In genomic region chr11:105034494-105035261, GRCh38 we compare ENCODE assay signal across 9 cellular contexts. TPM values are rescaled to one million over a fixed set of nuclear protein-coding genes. Genes with fewer than 3 reads are reported as not detected.
DNase-seq lines count a peak whose midpoint lies in the region; ATAC-seq and TF ChIP-seq lines count a peak whose summit lies in the region.
"Not testable (repeated sequence)": the region's sequence is repeated elsewhere in the genome, so short reads cannot be mapped to it uniquely, and the experiment has no call there.
"Had no signal": no experiment of that assay in that cellular context is flagged by ENCODE, and none has a peak within 500 bp of the region (broad histone marks: within the 10 kb centered on the region; RNA-seq: fewer than 3 reads in every experiment).

CASP1 (minus strand) TSS chr11:105035144; CDS start chr11:105035113, 31 bp downstream.

- CTCF ChIA-PET in T-cell (lab: Charles Lee), result interaction anchor here in 1 of 2 donors (0.6 to 1.0 kb wide), 4 partner anchors 9 to 96 kb away, joined by 3 to 5 read pairs (median 4); no protein-coding TSS in a partner anchor

- H3K9me3 Mint-ChIP-seq in GM23338, T-cell: not testable (repeated sequence)

- ATAC-seq in GM18498 (IDR thresholded peaks at IDR 0.05; ENCODE audit: unreplicated experiment), result peak; percentile 95
- not testable (repeated sequence) for ATAC-seq in GM23338
- ATAC-seq in HG03571 (IDR thresholded peaks at IDR 0.05; ENCODE audit: unreplicated experiment), result peak; percentile 98
- ATAC-seq in T-cell (replicated peaks in 1 of 4), result peak; percentile 80 to 88 (median 86)
- peak; percentile 79 to 92 for ATAC-seq in upper lobe of left lung (ENCODE audit: low FRiP score in 2 of 2)

- H3K4me3 ChIP-seq in GM23338, result not testable (repeated sequence)
- peak within 1 kb of the TSS; percentile 56 for H3K4me3 ChIP-seq in osteoblast (ENCODE audit: insufficient read depth, low read length)
- peak within 1 kb of the TSS; percentile 18 to 58 (median 46) for H3K4me3 ChIP-seq in upper lobe of left lung

- H2AFZ ChIP-seq in GM23338, result peak within 1 kb of the TSS; percentile 47; the same call in 1 of the 2 replicates
- peak within 1 kb of the TSS; percentile 86 for H2AFZ ChIP-seq in osteoblast (ENCODE audit: low read length)

- H3K27me3 ChIP-seq in GM23338 (ENCODE audit: insufficient read depth); osteoblast (ENCODE audit: insufficient read depth, low read length); upper lobe of left lung: not testable (repeated sequence)

- POLR2A ChIA-PET in T-cell (lab: Charles Lee), result interaction anchor here in 1 of 2 donors (0.6 to 0.7 kb wide), 4 partner anchors 9 to 1621 kb away, joined by 3 to 6 read pairs (median 4); no protein-coding TSS in a partner anchor

- 0 to 2% methylated on average over 3 of the region's 3 CpGs for WGBS in upper lobe of left lung, 2 donors

- not testable (repeated sequence) for H3K4me1 Mint-ChIP-seq in GM23338
- peaks cover 53 to 66% (median 61%) of the 10 kb centered on the region in 3 donors for H3K4me1 Mint-ChIP-seq in T-cell

- not testable (repeated sequence) for H3K36me3 Mint-ChIP-seq in GM23338 (ENCODE audit: low read depth)
- peaks cover 58% of the 10 kb centered on the region for H3K36me3 Mint-ChIP-seq in T-cell

- DNase-seq in GM23338 (ENCODE audit: low spot score); glomerular endothelial cell (ENCODE audit: extremely low read depth, low read depth, low spot score); osteoblast (ENCODE audit: insufficient read length, low spot score, missing footprints): not testable (repeated sequence)
- DNase-seq in T-cell (peak in 17 of 34 experiments; percentile 3 to 38 (median 17)), astrocyte of the hippocampus (ENCODE audit: low read depth, low spot score) (peak; percentile 79), upper lobe of left lung (peak in 1 of 2 donors; percentile 73)

- not testable (repeated sequence) for TF ChIP-seq CTCF in GM23338 (conservative IDR thresholded peaks at IDR 0.05; ENCODE audit: low read depth in 2 of 2); osteoblast (IDR thresholded peaks at IDR 0.05; ENCODE audit: extremely low read depth, low read depth, low read length); upper lobe of left lung (IDR thresholded peaks at IDR 0.05)

- H3K27me3 Mint-ChIP-seq in GM23338 (ENCODE audit: insufficient read depth, low read depth, poor library complexity); T-cell: not testable (repeated sequence)

- not testable (repeated sequence) for H3K27ac Mint-ChIP-seq in GM23338
- H3K27ac Mint-ChIP-seq in T-cell, result peak within 1 kb of the TSS; percentile 99 to 100

- not testable (repeated sequence) for H3F3A ChIP-seq in GM23338 (replicated peaks; ENCODE audit: low read depth)

- not testable (repeated sequence) for H3K4me1 ChIP-seq in GM23338 (ENCODE audit: insufficient read depth); osteoblast (ENCODE audit: insufficient read depth, low read length)
- peaks cover 18 to 33% (median 28%) of the 10 kb centered on the region in 4 donors for H3K4me1 ChIP-seq in upper lobe of left lung

- not testable (repeated sequence) for H3K79me2 ChIP-seq in GM23338 (replicated peaks; ENCODE audit: insufficient read depth); osteoblast (ENCODE audit: insufficient read depth, low read length)

- H3K9me2 ChIP-seq in GM23338 (ENCODE audit: insufficient read depth), result peaks cover 16% of the 10 kb centered on the region

- TF ChIP-seq POLR2A in upper lobe of left lung (IDR thresholded peaks at IDR 0.05), result peak in 1 of 4 donors; percentile 68

- not testable (repeated sequence) for H3K9me3 ChIP-seq in osteoblast (ENCODE audit: low read depth, low read length); upper lobe of left lung

- H3K4me2 ChIP-seq in GM23338, result not testable (repeated sequence)
- peak within 1 kb of the TSS; percentile 73 for H3K4me2 ChIP-seq in osteoblast (ENCODE audit: insufficient read depth, low read length)

- not testable (repeated sequence) for H3K27ac ChIP-seq in GM23338 (ENCODE audit: low read depth); osteoblast (ENCODE audit: low read depth, low read length)
- peak within 1 kb of the TSS; percentile 74 to 89 (median 82) for H3K27ac ChIP-seq in upper lobe of left lung

- H3K4me3 Mint-ChIP-seq in GM23338, result not testable (repeated sequence)
- peak within 1 kb of the TSS; percentile 89 to 94 (median 93) for H3K4me3 Mint-ChIP-seq in T-cell

- TF ChIP-seq EP300 in upper lobe of left lung (IDR thresholded peaks at IDR 0.05), result not testable (repeated sequence)

- H3K36me3 ChIP-seq in GM23338 (ENCODE audit: insufficient read depth); osteoblast (ENCODE audit: insufficient read depth, low read length): not testable (repeated sequence)
- peaks cover 5 to 14% (median 13%) of the 10 kb centered on the region in 4 donors for H3K36me3 ChIP-seq in upper lobe of left lung

- not testable (repeated sequence) for H4K20me1 ChIP-seq in GM23338 (replicated peaks; ENCODE audit: insufficient read depth); osteoblast (ENCODE audit: insufficient read depth, low read length)

RNA-seq across cellular contexts. Expression of gene CASP1, which starts in this region (rescaled TPM):
- total RNA-seq in GM23338 (2014; rRNA removed; shearing (Covaris generic)), result 0.10 TPM in 1 of 2 replicates, not detected in the other
- not detected in 2 replicates for polyA plus RNA-seq in GM23338 (2016; fragmentation: Nextera tagmentation; extraction: Ambion mirVana)
- total RNA-seq in T-cell, result 10 to 100 TPM; 45.5 to 69.7 (median 53.3) TPM
- total RNA-seq in glomerular endothelial cell, result 32.0 and 40.8 TPM in 2 replicates
- total RNA-seq in osteoblast, result 13.6 and 14.1 TPM in 2 replicates
- 100 to 1,000 TPM in 1 of 6 donors, 10 to 100 TPM in 5; 25.1 to 122 (median 41.7) TPM for total RNA-seq in upper lobe of left lung
- total RNA-seq: H1 had no signal
- polyA plus RNA-seq: H1 had no signal

Comparison
In these comparisons a context has a peak if more than half of its experiments do, and no peak if none do; other contexts are left out.
1. RNA of gene CASP1 (total RNA-seq): 45.5 to 69.7 TPM in T-cell, 25.1 to 122 TPM in upper lobe of left lung, 32.0 to 40.8 TPM in glomerular endothelial cell and 13.6 to 14.1 TPM in osteoblast; 0.10 TPM in GM23338; every median in the first group is over 10 times any median in the second.